30 cellular contexts compared by ENCODE assay signal in the genomic region with DNA sequence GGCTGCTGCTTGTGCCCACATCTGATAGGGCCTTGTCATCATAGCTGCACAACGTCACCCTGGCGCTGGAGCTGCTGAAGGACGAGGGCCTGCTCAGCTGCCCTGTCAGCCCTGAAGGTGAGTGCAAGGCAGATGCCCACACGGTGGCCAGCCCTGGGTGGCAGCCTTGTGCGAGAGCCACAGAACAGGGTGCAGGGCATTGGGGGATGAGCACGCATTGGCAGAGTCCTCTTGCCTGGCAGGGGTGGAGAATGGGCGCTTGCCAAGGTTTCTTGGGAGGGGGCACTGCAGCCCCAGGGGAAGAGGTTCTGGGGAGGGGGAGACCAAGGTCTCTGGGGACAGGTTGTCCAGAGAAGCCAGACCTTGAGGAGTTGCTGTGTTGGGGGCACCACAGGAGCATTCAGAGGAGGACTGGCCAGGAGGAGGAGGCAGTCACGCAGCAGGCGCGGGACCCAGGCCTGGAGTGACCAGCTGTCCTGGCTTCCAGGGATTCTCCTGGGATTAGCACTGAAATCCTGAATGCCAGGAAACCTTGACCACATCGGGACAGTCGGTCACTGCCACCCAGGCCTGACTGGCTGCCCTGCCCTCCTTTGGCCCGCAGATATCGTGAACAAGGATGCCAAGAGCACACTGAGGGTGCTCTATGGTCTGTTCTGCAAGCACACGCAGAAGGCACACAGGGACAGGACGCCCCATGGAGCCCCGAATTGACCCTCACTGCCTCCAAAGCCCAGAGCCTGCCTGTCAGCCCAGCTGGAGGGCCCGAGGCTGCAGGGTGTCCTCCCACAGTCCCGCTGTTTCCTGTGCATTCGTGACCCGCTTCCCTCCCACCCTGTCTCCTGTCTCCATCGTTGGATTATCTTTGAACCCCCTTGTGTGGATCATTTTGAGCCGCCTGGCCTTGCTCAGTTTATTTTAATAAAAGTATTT. TPM values are rescaled to one million over a fixed set of nuclear protein-coding genes. Genes with fewer than 3 reads are reported as not detected.
DNase-seq lines count a peak whose midpoint lies in the region; ATAC-seq, FAIRE-seq and TF ChIP-seq lines count a peak whose summit lies in the region.
"Had no signal": no experiment of that assay in that cellular context is flagged by ENCODE, and none has a peak within 500 bp of the region (broad histone marks: within the 10 kb centered on the region; RNA-seq: fewer than 3 reads in every experiment).

No MANE protein-coding gene starts in this region.

- DNase-seq in activated effector memory CD4-positive, alpha-beta T cell treated with anti-CD3 and anti-CD28 coated beads, Interleukin-2, amount 50 U/mL, for 16 hours = peak; percentile 59
- DNase-seq in activated effector memory CD4-positive, alpha-beta T cell treated with Interleukin-2 at 50 U/mL for 16 hours = no peak
- DNase-seq in WERI-Rb-1 (peak; percentile 50), myocyte (ENCODE audit: low read depth) (peak; percentile 71), urothelium cell line (ENCODE audit: low spot score) (no peak), DMS79 treated with DMSO at 0.1 percent for 48 hours (lab: John Stamatoyannopoulos, UW) (no peak)
- DNase-seq: activated CD4-positive, alpha-beta T cell treated with anti-CD3 and anti-CD28 coated beads, Interleukin-2, amount 10 ng/mL, durations not matched to agents 24 days and 14 days; activated gamma-delta T cell; CD4-positive, alpha-beta T cell; colonic mucosa; DMS 273 treated with DMSO at 0.1 percent for 48 hours; effector CD4-positive, alpha-beta T cell; hippocampal formation; NCI-H1092; NCI-H1694; NCI-H446; NCI-H748 treated with DMSO at 0.1 percent for 48 hours; psoas muscle; SHP77 treated with DMSO at 0.1 percent for 48 hours; stimulated activated CD4-positive, alpha-beta T cell treated with anti-CD3 and anti-CD28 coated beads, Interleukin-15, amount 100 ng/mL, for 24 hours; stimulated activated CD4-positive, alpha-beta T cell treated with anti-CD3 and anti-CD28 coated beads, Interleukin-4, amount 100 ng/mL, for 4 hours; trophoblast cell had no signal

- H3K27ac ChIP-seq in WERI-Rb-1 = no peak overlapping the region
- H3K27ac ChIP-seq: cardiac muscle cell, colonic mucosa, psoas muscle had no signal

- no peak overlapping the region for H3K4me3 ChIP-seq in WERI-Rb-1 (ENCODE audit: low read depth, low read length)
- H3K4me3 ChIP-seq: cardiac muscle cell, colonic mucosa, Peyer's patch, psoas muscle had no signal

- ATAC-seq in HG02610 (IDR thresholded peaks at IDR 0.05; ENCODE audit: unreplicated experiment) (no peak), HG03045 (IDR thresholded peaks at IDR 0.05; ENCODE audit: unreplicated experiment) (no peak)
- ATAC-seq: HCT116 had no signal

- no peaks in the 10 kb centered on the region for H3K36me3 ChIP-seq in WERI-Rb-1
- H3K36me3 ChIP-seq: cardiac muscle cell, colonic mucosa, Peyer's patch had no signal

- TF ChIP-seq CTCF in WERI-Rb-1 (IDR thresholded peaks at IDR 0.05; ENCODE audit: low read depth, low read length) = no peak

- H3K27me3 ChIP-seq in WERI-Rb-1 (ENCODE audit: insufficient read depth, low read depth, severe bottlenecking) = no peaks in the 10 kb centered on the region
- H3K27me3 ChIP-seq: cardiac muscle cell, colonic mucosa, Peyer's patch had no signal

- peak; percentile 13 for FAIRE-seq in urothelium cell line (lab: Jason Lieb, UNC)
- FAIRE-seq: astrocyte, GM12891 had no signal

- peaks cover 6% of the 10 kb centered on the region for H3K9me3 ChIP-seq in WERI-Rb-1 (ENCODE audit: severe bottlenecking)
- H3K9me3 ChIP-seq: colonic mucosa, Peyer's patch, psoas muscle had no signal

RNA-seq across cellular contexts. Expression of gene PARVG, which starts 25.3 kb away (rescaled TPM):
- total RNA-seq in myocyte = 0.05 TPM in 1 of 2 replicates, not detected in the other
- polyA plus RNA-seq in myocyte (2012) = 0.03 TPM
- total RNA-seq: A172 had no signal
- polyA plus RNA-seq: cardiac muscle cell had no signal

Comparison
In these comparisons a context has a peak if more than half of its experiments do, and no peak if none do; other contexts are left out.
1. DNase-seq: peak in activated effector memory CD4-positive, alpha-beta T cell treated with anti-CD3 and anti-CD28 coated beads, Interleukin-2, amount 50 U/mL, for 16 hours (single experiment), WERI-Rb-1 (single experiment) and myocyte (single experiment); none in activated effector memory CD4-positive, alpha-beta T cell treated with Interleukin-2 at 50 U/mL for 16 hours (single experiment), urothelium cell line (single experiment) and DMS79 treated with DMSO at 0.1 percent for 48 hours (single experiment).